36 cellular contexts compared by ENCODE assay signal in genomic region chrX:129872524-129872923, GRCh38.
"Had no signal": no experiment of that assay in that cellular context is flagged by ENCODE, and none has a peak within 500 bp of the region (broad histone marks: within the 10 kb centered on the region; RNA-seq: fewer than 3 reads in every experiment).

No MANE protein-coding gene starts in this region.

- H3K9ac ChIP-seq: KMS-11 had no signal

- H3K36me3 ChIP-seq: MG63 had no signal

- H3K4me2 ChIP-seq: KMS-11 had no signal

- H3K4me3 ChIP-seq: MG63 had no signal

- H3K27ac ChIP-seq: KMS-11 had no signal

- H3K27me3 ChIP-seq: MG63 had no signal

- DNase-seq: Karpas-422, Kasumi-1, MG63, MM.1S, MV-4-11, NCI-H1048, NCI-H1092, NCI-H1092 treated with DMSO at 0.1 percent for 48 hours, NCI-H1105, NCI-H1105 treated with DMSO at 0.1 percent for 48 hours, NCI-H1417, NCI-H1417 treated with DMSO at 0.1 percent for 48 hours, NCI-H1436, NCI-H1436 treated with DMSO at 0.1 percent for 48 hours, NCI-H146, NCI-H1694, NCI-H1694 treated with DMSO at 0.1 percent for 48 hours, NCI-H187, NCI-H187 treated with DMSO at 0.1 percent for 48 hours, NCI-H1930, NCI-H2029, NCI-H2029 treated with DMSO at 0.1 percent for 48 hours, NCI-H2081, NCI-H2081 treated with DMSO at 0.1 percent for 48 hours, NCI-H2107, NCI-H2171, NCI-H2171 treated with DMSO at 0.1 percent for 48 hours, NCI-H2227 treated with DMSO at 0.1 percent for 48 hours, NCI-H226, NCI-H345, NCI-H446, NCI-H446 treated with DMSO at 0.1 percent for 48 hours, NCI-H510A, NCI-H510A treated with DMSO at 0.1 percent for 48 hours, NCI-H524 had no signal

- H3K9me3 ChIP-seq: MG63 had no signal
